In genomic region chr6:39951716-39952115, GRCh38 we compare ENCODE assay signal across 17 cellular contexts. TPM values are rescaled to one million over a fixed set of nuclear protein-coding genes. Genes with fewer than 3 reads are reported as not detected.
DNase-seq lines count a peak whose midpoint lies in the region; ATAC-seq and TF ChIP-seq lines count a peak whose summit lies in the region.
"Had no signal": no experiment of that assay in that cellular context is flagged by ENCODE, and none has a peak within 500 bp of the region (broad histone marks: within the 10 kb centered on the region; RNA-seq: fewer than 3 reads in every experiment).

No MANE protein-coding gene starts in this region.

- H3K4me1 ChIP-seq in liver (ENCODE audit: control insufficient read depth in 4 of 4, insufficient read depth in 4 of 4, low read length in 3 of 4) (peaks cover 8 to 18% (median 12%) of the 10 kb centered on the region in 4 donors), right lobe of liver (peaks cover 0 to 32% (median 3%) of the 10 kb centered on the region in 4 donors), skeletal muscle tissue (ENCODE audit: control insufficient read depth in 3 of 3, insufficient read depth in 3 of 3, low read length in 3 of 3) (peaks cover 0 to 14% (median 5%) of the 10 kb centered on the region in 3 donors)

- H3K9ac ChIP-seq in liver (ENCODE audit: low read depth in 1 of 2, low read length in 2 of 2) (no peak overlapping the region), skeletal muscle tissue (ENCODE audit: low read depth in 1 of 3, low read length in 3 of 3) (no peak overlapping the region)

- no peaks in the 10 kb centered on the region for H3K4me1 Mint-ChIP-seq in natural killer cell
- H3K4me1 Mint-ChIP-seq: CD14-positive monocyte had no signal

- no peak for TF ChIP-seq POLR2A in right lobe of liver (IDR thresholded peaks at IDR 0.05)

- intact Hi-C loops in right lobe of liver (cut with DNase I), result no loop called here
- intact Hi-C loops in left ventricle myocardium superior (cut with micrococcal nuclease), result no loop called here
- intact Hi-C loops in natural killer cell (cut with micrococcal nuclease), result no loop called here

- no peaks in the 10 kb centered on the region for H3K9me3 ChIP-seq in liver (ENCODE audit: control insufficient read depth in 4 of 4, low read length in 3 of 4)
- H3K9me3 ChIP-seq in right lobe of liver, result no peaks in the 10 kb centered on the region
- no peaks in the 10 kb centered on the region for H3K9me3 ChIP-seq in skeletal muscle tissue (ENCODE audit: control insufficient read depth in 3 of 3, low read length in 3 of 3)

- H3K27ac Mint-ChIP-seq in natural killer cell, result no peak overlapping the region
- H3K27ac Mint-ChIP-seq: CD14-positive monocyte, GM23338 had no signal

- H3K27me3 ChIP-seq in liver (ENCODE audit: control insufficient read depth in 4 of 4, insufficient read depth in 4 of 4, low read length in 3 of 4) (no peaks in the 10 kb centered on the region), right lobe of liver (no peaks in the 10 kb centered on the region), skeletal muscle tissue (ENCODE audit: control insufficient read depth in 3 of 3, insufficient read depth in 3 of 3, low read length in 3 of 3) (no peaks in the 10 kb centered on the region)

- TF ChIP-seq RAD21 in liver (IDR thresholded peaks at IDR 0.05), result no peak

- ATAC-seq in right lobe of liver (no peak), left ventricle myocardium superior (peak; percentile 73), natural killer cell (no peak), HG03342 (IDR thresholded peaks at IDR 0.05; ENCODE audit: unreplicated experiment) (no peak)
- ATAC-seq: GM23338 had no signal

- H3K27ac ChIP-seq in liver (ENCODE audit: low read depth in 1 of 2, low read length in 2 of 2) (no peak overlapping the region), right lobe of liver (peak overlapping the region in 1 of 3 donors; percentile 15), skeletal muscle tissue (ENCODE audit: low read depth, low read length) (peak overlapping the region; percentile 57)

- H3K36me3 ChIP-seq in liver (ENCODE audit: control insufficient read depth in 4 of 4, insufficient read depth in 3 of 4, low read depth in 1 of 4, low read length in 3 of 4) (no peaks in the 10 kb centered on the region), right lobe of liver (no peaks in the 10 kb centered on the region), skeletal muscle tissue (ENCODE audit: control insufficient read depth in 3 of 3, insufficient read depth in 3 of 3, low read length in 3 of 3) (no peaks in the 10 kb centered on the region)

- 83% methylated on average over 1 of the region's 1 CpG for WGBS in liver
- WGBS in right lobe of liver (ENCODE audit: insufficient coverage, low coverage, low lambda C conversion rate, missing lambda C conversion rate), result 90% methylated on average over 1 of the region's 1 CpG

- TF ChIP-seq CTCF in liver (IDR thresholded peaks at IDR 0.05; ENCODE audit: low read depth, low read length, missing input control) (no peak), right lobe of liver (IDR thresholded peaks at IDR 0.05) (no peak), natural killer cell (IDR thresholded peaks at IDR 0.05) (no peak)

- H3K4me3 Mint-ChIP-seq in natural killer cell, result no peak overlapping the region
- H3K4me3 Mint-ChIP-seq: CD14-positive monocyte, GM23338 had no signal

- H3K36me3 Mint-ChIP-seq in natural killer cell, result no peaks in the 10 kb centered on the region
- H3K36me3 Mint-ChIP-seq: CD14-positive monocyte had no signal

- no peaks in the 10 kb centered on the region for H3K27me3 Mint-ChIP-seq in natural killer cell (ENCODE audit: low read depth in 2 of 2)

- H3K9me3 Mint-ChIP-seq in natural killer cell, result no peaks in the 10 kb centered on the region
- H3K9me3 Mint-ChIP-seq: GM23338 had no signal

- DNase-seq in right lobe of liver, result no peak
- DNase-seq in left ventricle myocardium superior, result no peak
- DNase-seq in CD1c-positive myeloid dendritic cell (ENCODE audit: extremely low spot score), result no peak
- no peak for DNase-seq in natural killer cell
- DNase-seq in stimulated activated CD4-positive, alpha-beta T cell treated with anti-CD3 and anti-CD28 coated beads, Interleukin-2, amount 100 ng/mL, for 24 hours, result no peak
- DNase-seq: COR-L47; KBM-7; NCI-H1417 treated with DMSO at 0.1 percent for 48 hours; NCI-H2029; NCI-H2171; NK-92 treated with Interleukin-12 subunit alpha and Interleukin-12 subunit beta, amount 100 ng/mL, for 24 hours had no signal

- H3K4me3 ChIP-seq in liver (ENCODE audit: low read depth in 1 of 3, low read length in 3 of 3), result no peak overlapping the region
- H3K4me3 ChIP-seq in right lobe of liver, result no peak overlapping the region
- no peak overlapping the region for H3K4me3 ChIP-seq in skeletal muscle tissue (ENCODE audit: low read length in 3 of 3)
- H3K4me3 ChIP-seq: GM23338 had no signal

TF ChIP-seq in liver, 16 proteins besides CTCF, POLR2A, EP300 and RAD21:
- TF ChIP-seq HNF4G (IDR thresholded peaks at IDR 0.05) (no peak), GABPA (IDR thresholded peaks at IDR 0.05 in 1 of 2, conservative IDR thresholded peaks at IDR 0.05 in 1 of 2) (no peak), ZBTB33 (IDR thresholded peaks at IDR 0.05) (no peak), NR2F2 (IDR thresholded peaks at IDR 0.05) (peak; percentile 56), YY1 (IDR thresholded peaks at IDR 0.05) (no peak), FOXA1 (IDR thresholded peaks at IDR 0.05) (no peak), RXRA (IDR thresholded peaks at IDR 0.05) (peak in 1 of 2 donors; percentile 23), SP1 (IDR thresholded peaks at IDR 0.05) (no peak), REST (IDR thresholded peaks at IDR 0.05) (no peak), TAF1 (conservative IDR thresholded peaks at IDR 0.05) (no peak)
- TF ChIP-seq, protein P1, sequence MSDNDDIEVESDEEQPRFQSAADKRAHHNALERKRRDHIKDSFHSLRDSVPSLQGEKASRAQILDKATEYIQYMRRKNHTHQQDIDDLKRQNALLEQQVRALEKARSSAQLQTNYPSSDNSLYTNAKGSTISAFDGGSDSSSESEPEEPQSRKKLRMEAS (IDR thresholded peaks at IDR 0.05), result no peak
- TF ChIP-seq, protein P2, sequence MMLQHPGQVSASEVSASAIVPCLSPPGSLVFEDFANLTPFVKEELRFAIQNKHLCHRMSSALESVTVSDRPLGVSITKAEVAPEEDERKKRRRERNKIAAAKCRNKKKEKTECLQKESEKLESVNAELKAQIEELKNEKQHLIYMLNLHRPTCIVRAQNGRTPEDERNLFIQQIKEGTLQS (IDR thresholded peaks at IDR 0.05), result no peak

RNA-seq across cellular contexts. Expression of gene MOCS1, which starts 17.5 kb away (rescaled TPM):
- total RNA-seq in liver (10 to 100 TPM in 1 of 2 donors, 1 to 10 TPM in 1; 6.7 to 36.2 TPM), right lobe of liver (10 to 100 TPM; 18.0 to 35.3 (median 27.8) TPM), left ventricle myocardium superior (24.7 TPM), skeletal muscle tissue (6.8 TPM), natural killer cell (1 to 10 TPM in 2 of 3 donors, under 1 TPM in 1; 0.60 to 1.6 (median 1.5) TPM)
- 10 to 100 TPM; 29.2 to 29.3 TPM for polyA plus RNA-seq in liver
- total RNA-seq: OCI-LY7 had no signal
